23 cellular contexts compared by ENCODE assay signal in genomic region chr7:32092346-32092745, GRCh38. TPM values are rescaled to one million over a fixed set of nuclear protein-coding genes. Genes with fewer than 3 reads are reported as not detected.
"Had no signal": no experiment of that assay in that cellular context is flagged by ENCODE, and none has a peak within 500 bp of the region (broad histone marks: within the 10 kb centered on the region; RNA-seq: fewer than 3 reads in every experiment).

No MANE protein-coding gene starts in this region.

- H3K9me3 ChIP-seq: right lobe of liver, tibial artery had no signal

- H3K4me3 ChIP-seq: hepatocyte, right lobe of liver, skin epidermis, tibial artery had no signal

- H3K36me3 ChIP-seq: right lobe of liver, tibial artery had no signal

- H3K27ac Mint-ChIP-seq: activated B cell treated with CpG ODN at 0.5 μM for 24 hours; activated naive CD8-positive, alpha-beta T cell; activated T-helper 2 cell treated with anti-CD3 and anti-CD28 coated beads, Interferon-gamma antibody, Interleukin-2, Interleukin-4, amounts not matched to agents 10 μg/mL and 5 μg/mL and 100 μg/mL, durations not matched to agents 14 hours and 24 hours and 36 hours; memory B cell; nephron progenitor cell; T-helper 1 cell treated with Interleukin-12 subunit alpha and Interleukin-12 subunit beta and Interleukin-4 antibody, amounts not matched to agents 30 μg/mL and 1 μg/mL, for 36 hours had no signal

- H3K36me3 Mint-ChIP-seq: activated naive CD8-positive, alpha-beta T cell; memory B cell had no signal

- H3K27ac ChIP-seq: hepatocyte, right lobe of liver, skin epidermis had no signal

- H3K9me3 Mint-ChIP-seq: activated T-cell treated with anti-CD3 and anti-CD28 coated beads, Interleukin-2, amount 50 U/mL, for 4 hours; nephron progenitor cell; T-helper 1 cell treated with Interleukin-12 subunit alpha and Interleukin-12 subunit beta and Interleukin-4 antibody, amounts not matched to agents 30 μg/mL and 1 μg/mL, for 36 hours had no signal

- H3K27me3 ChIP-seq: hepatocyte, right lobe of liver, tibial artery had no signal

- H3K4me3 Mint-ChIP-seq: activated B cell treated with CpG ODN at 0.5 μM for 24 hours; activated naive CD8-positive, alpha-beta T cell; activated T-cell treated with anti-CD3 and anti-CD28 coated beads, Interleukin-2, amount 50 U/mL, for 4 hours; memory B cell; nephron progenitor cell; stimulated activated naive CD8-positive, alpha-beta T cell treated with anti-CD3 and anti-CD28 coated beads, Interleukin-15, amount 100 ng/mL, for 72 hours; T-helper 1 cell treated with Interleukin-12 subunit alpha and Interleukin-12 subunit beta and Interleukin-4 antibody, amounts not matched to agents 30 μg/mL and 1 μg/mL, for 36 hours had no signal

- H3K4me1 ChIP-seq: right lobe of liver had no signal

- ATAC-seq: activated T-cell treated with anti-CD3 and anti-CD28 coated beads, Interleukin-2, amount 50 U/mL, for 4 hours; left ventricle myocardium superior; right lobe of liver; stimulated activated naive CD8-positive, alpha-beta T cell treated with anti-CD3 and anti-CD28 coated beads, Interleukin-15, amount 100 ng/mL, for 72 hours had no signal

- DNase-seq: activated B cell treated with CpG ODN at 0.5 μM for 24 hours; activated CD4-positive, alpha-beta T cell treated with anti-CD3 and anti-CD28 coated beads for 4 hours; activated CD4-positive, alpha-beta T cell treated with anti-CD3 and anti-CD28 coated beads, Interleukin-2, amount 50 U/mL, for 48 hours; activated CD8-positive, alpha-beta memory T cell treated with anti-CD3 and anti-CD28 coated beads, Interleukin-2, amount 50 U/mL, for 48 hours; activated naive CD4-positive, alpha-beta T cell; activated T-cell treated with anti-CD3 and anti-CD28 coated beads, Interleukin-2, amount 50 U/mL, for 4 hours; amniotic stem cell; foreskin fibroblast; left ventricle myocardium superior; nephron progenitor cell; right lobe of liver; stimulated activated CD4-positive, alpha-beta T cell treated with anti-CD3 and anti-CD28 coated beads, Interleukin-1b, Interleukin-23, amount 100 ng/mL, for 48 hours; stimulated activated naive CD8-positive, alpha-beta T cell treated with anti-CD3 and anti-CD28 coated beads, Interleukin-15, amount 100 ng/mL, for 72 hours; T1000; tibial artery had no signal

- H3K27me3 Mint-ChIP-seq: activated B cell treated with CpG ODN at 0.5 μM for 24 hours; activated naive CD8-positive, alpha-beta T cell; memory B cell; stimulated activated naive CD8-positive, alpha-beta T cell treated with anti-CD3 and anti-CD28 coated beads, Interleukin-15, amount 100 ng/mL, for 72 hours had no signal

- H3K4me1 Mint-ChIP-seq: activated B cell treated with CpG ODN at 0.5 μM for 24 hours; memory B cell; stimulated activated naive CD8-positive, alpha-beta T cell treated with anti-CD3 and anti-CD28 coated beads, Interleukin-15, amount 100 ng/mL, for 72 hours had no signal

RNA-seq across cellular contexts. Expression of gene PDE1C, which starts 22.1 kb away (rescaled TPM):
- total RNA-seq: activated B cell treated with CpG ODN at 0.5 μM for 24 hours; activated CD8-positive, alpha-beta memory T cell treated with anti-CD3 and anti-CD28 coated beads for 36 hours; activated T-cell treated with anti-CD3 and anti-CD28 coated beads, Interleukin-2, amount 50 U/mL, for 4 hours; activated T-helper 2 cell treated with anti-CD3 and anti-CD28 coated beads, Interferon-gamma antibody, Interleukin-2, Interleukin-4, amounts not matched to agents 10 μg/mL and 5 μg/mL and 100 μg/mL, durations not matched to agents 14 hours and 24 hours and 36 hours; mononuclear cell had no signal
